In genomic region chr2:24818721-24819167, GRCh38 we compare ENCODE assay signal across 13 cellular contexts. TPM values are rescaled to one million over a fixed set of nuclear protein-coding genes. Genes with fewer than 3 reads are reported as not detected.
DNase-seq lines count a peak whose midpoint lies in the region; ATAC-seq and TF ChIP-seq lines count a peak whose summit lies in the region.
"Had no signal": no experiment of that assay in that cellular context is flagged by ENCODE, and none has a peak within 500 bp of the region (broad histone marks: within the 10 kb centered on the region; RNA-seq: fewer than 3 reads in every experiment).

No MANE protein-coding gene starts in this region.

- no peak for DNase-seq in activated T-cell treated with anti-CD3 and anti-CD28 coated beads, Interleukin-2, amount 50 U/mL, for 72 hours
- no peak for DNase-seq in activated T-cell treated with anti-CD3 and anti-CD28 coated beads, Interleukin-2, amount 50 U/mL, for 1 hour
- DNase-seq in islet precursor cell, result peak; percentile 28
- peak; percentile 15 for DNase-seq in testis
- no peak for DNase-seq in glomerular visceral epithelial cell (ENCODE audit: extremely low spot score)
- no peak for DNase-seq in dermis blood vessel endothelial cell
- DNase-seq in activated naive CD4-positive, alpha-beta T cell treated with Interleukin-2 at 50 U/mL for 16 hours, result no peak
- DNase-seq: DMS79 treated with DMSO at 0.1 percent for 48 hours, immature natural killer cell, transverse colon had no signal

- H3K9me3 Mint-ChIP-seq in activated T-cell treated with anti-CD3 and anti-CD28 coated beads, Interleukin-2, amount 50 U/mL, for 72 hours, result no peaks in the 10 kb centered on the region
- H3K9me3 Mint-ChIP-seq: immature natural killer cell; naive thymus-derived CD8-positive, alpha-beta T cell had no signal

- H3K4me1 Mint-ChIP-seq in activated T-cell treated with anti-CD3 and anti-CD28 coated beads, Interleukin-2, amount 50 U/mL, for 72 hours (ENCODE audit: low read depth), result no peaks in the 10 kb centered on the region
- H3K4me1 Mint-ChIP-seq: naive thymus-derived CD8-positive, alpha-beta T cell had no signal

- H3K36me3 Mint-ChIP-seq in activated T-cell treated with anti-CD3 and anti-CD28 coated beads, Interleukin-2, amount 50 U/mL, for 72 hours (ENCODE audit: insufficient read depth in 2 of 2), result peaks cover 7 to 31% of the 10 kb centered on the region in 2 donors

- no peak for ATAC-seq in activated T-cell treated with anti-CD3 and anti-CD28 coated beads, Interleukin-2, amount 50 U/mL, for 72 hours (replicated peaks in 1 of 2)
- ATAC-seq: esophagus mucosa; naive thymus-derived CD8-positive, alpha-beta T cell had no signal

- 43 to 47% methylated on average over 9 of the region's 9 CpGs for WGBS in testis, 2 donors

- peak overlapping the region; percentile 33 for H3K27ac Mint-ChIP-seq in activated T-cell treated with anti-CD3 and anti-CD28 coated beads, Interleukin-2, amount 50 U/mL, for 72 hours

- no peaks in the 10 kb centered on the region for H3K36me3 ChIP-seq in testis (ENCODE audit: low read depth, missing control alignments)

- H3K4me3 Mint-ChIP-seq in activated T-cell treated with anti-CD3 and anti-CD28 coated beads, Interleukin-2, amount 50 U/mL, for 72 hours, result no peak overlapping the region
- H3K4me3 Mint-ChIP-seq: immature natural killer cell; naive thymus-derived CD8-positive, alpha-beta T cell had no signal

- H3K9me3 ChIP-seq in testis, result no peaks in the 10 kb centered on the region
- H3K9me3 ChIP-seq: transverse colon had no signal

- TF ChIP-seq CTCF in testis (IDR thresholded peaks at IDR 0.05), result no peak

- no peak for TF ChIP-seq POLR2A in testis (IDR thresholded peaks at IDR 0.05)

- H3K4me3 ChIP-seq in testis, result no peak overlapping the region
- H3K4me3 ChIP-seq: transverse colon had no signal

- H3K27me3 ChIP-seq in testis, result no peaks in the 10 kb centered on the region
- H3K27me3 ChIP-seq: transverse colon had no signal

- H3K27ac ChIP-seq in angular gyrus (ENCODE audit: low read depth, low read length), result peak overlapping the region; percentile 47
- peak overlapping the region in 1 of 2 donors; percentile 39 for H3K27ac ChIP-seq in testis
- H3K27ac ChIP-seq: transverse colon had no signal

- peaks cover 4% of the 10 kb centered on the region for H3K4me1 ChIP-seq in testis
- H3K4me1 ChIP-seq: transverse colon had no signal

- intact Hi-C loops in testis (cut with DNase I; ENCODE audit: low total_unique reads), result no loop called here

- H3K27me3 Mint-ChIP-seq in activated T-cell treated with anti-CD3 and anti-CD28 coated beads, Interleukin-2, amount 50 U/mL, for 72 hours (ENCODE audit: low read depth), result no peaks in the 10 kb centered on the region
- H3K27me3 Mint-ChIP-seq: naive thymus-derived CD8-positive, alpha-beta T cell had no signal

RNA-seq across cellular contexts. Expression of gene CENPO, which starts 25.5 kb away (rescaled TPM):
- 10 to 100 TPM; 38.6 to 44.1 TPM for total RNA-seq in activated T-cell treated with anti-CD3 and anti-CD28 coated beads, Interleukin-2, amount 50 U/mL, for 72 hours
- 10 to 100 TPM; 27.1 to 32.8 TPM for total RNA-seq in testis
- 41.2 TPM for polyA plus RNA-seq in testis (ENCODE audit: insufficient read depth, low read depth, low replicate concordance)
- total RNA-seq in dermis blood vessel endothelial cell, result 11.6 and 24.9 TPM in 2 replicates

RNA-seq across cellular contexts. Expression of gene PTRHD1, which starts 25.6 kb away (rescaled TPM):
- total RNA-seq in activated T-cell treated with anti-CD3 and anti-CD28 coated beads, Interleukin-2, amount 50 U/mL, for 72 hours, result 10 to 100 TPM; 25.5 to 29.3 TPM
- 10 to 100 TPM; 60.4 to 61.3 TPM for total RNA-seq in testis
- 122 TPM for polyA plus RNA-seq in testis (ENCODE audit: insufficient read depth, low read depth, low replicate concordance)
- 22.2 and 41.9 TPM in 2 replicates for total RNA-seq in dermis blood vessel endothelial cell

Comparison
In these comparisons a context has a peak if more than half of its experiments do, and no peak if none do; other contexts are left out.
1. DNase-seq: peak in islet precursor cell (single experiment) and testis (single experiment); none in activated T-cell treated with anti-CD3 and anti-CD28 coated beads, Interleukin-2, amount 50 U/mL, for 72 hours (0 of 2), activated T-cell treated with anti-CD3 and anti-CD28 coated beads, Interleukin-2, amount 50 U/mL, for 1 hour (single experiment), glomerular visceral epithelial cell (single experiment), dermis blood vessel endothelial cell (single experiment) and activated naive CD4-positive, alpha-beta T cell treated with Interleukin-2 at 50 U/mL for 16 hours (single experiment).